In genomic region chr5:34498582-34498981, GRCh38 we compare ENCODE assay signal across 10 cellular contexts.
DNase-seq lines count a peak whose midpoint lies in the region; ATAC-seq, FAIRE-seq and TF ChIP-seq lines count a peak whose summit lies in the region.
"Had no signal": no experiment of that assay in that cellular context is flagged by ENCODE, and none has a peak within 500 bp of the region (broad histone marks: within the 10 kb centered on the region; RNA-seq: fewer than 3 reads in every experiment).

No MANE protein-coding gene starts in this region.

- no peak for TF ChIP-seq CTCF in astrocyte (IDR thresholded peaks at IDR 0.05; ENCODE audit: insufficient read depth, low read depth, low read length)
- no peak for TF ChIP-seq CTCF in upper lobe of left lung (IDR thresholded peaks at IDR 0.05)
- no peak for TF ChIP-seq CTCF in GM13977 (IDR thresholded peaks at IDR 0.05; ENCODE audit: extremely low read depth, insufficient read depth, missing control alignments)

- peak overlapping the region; percentile 76 for H3K4me2 ChIP-seq in astrocyte (ENCODE audit: low read length)

- intact Hi-C loops in cardiac septum (cut with DNase I), result no loop called here

- ATAC-seq in upper lobe of left lung (ENCODE audit: low FRiP score in 2 of 2) (peak in 1 of 2 donors; percentile 15), GM18861 (IDR thresholded peaks at IDR 0.05; ENCODE audit: unreplicated experiment) (no peak)

- H3K4me3 Mint-ChIP-seq in activated T-cell treated with anti-CD3 and anti-CD28 coated beads, Interleukin-2, amount 50 U/mL, for 24 hours, result no peak overlapping the region
- H3K4me3 Mint-ChIP-seq in astrocyte (ENCODE audit: unreplicated experiment), result no peak overlapping the region

- no peak for TF ChIP-seq POLR2A in upper lobe of left lung (IDR thresholded peaks at IDR 0.05)

- H3K27ac ChIP-seq in astrocyte (ENCODE audit: low read depth, low read length) (peak overlapping the region; percentile 87), mucosa of rectum (ENCODE audit: low read depth in 2 of 2, low read length in 2 of 2) (peak overlapping the region; percentile 34 to 54), upper lobe of left lung (peak overlapping the region; percentile 42 to 84 (median 58))

- peaks cover 41% of the 10 kb centered on the region for H3K27me3 Mint-ChIP-seq in activated T-cell treated with anti-CD3 and anti-CD28 coated beads, Interleukin-2, amount 50 U/mL, for 24 hours
- no peaks in the 10 kb centered on the region for H3K27me3 Mint-ChIP-seq in astrocyte (ENCODE audit: low read depth, unreplicated experiment)

- in situ Hi-C loops in GM13977 (cut with MboI; ENCODE audit: low pct_unique_long_range_greater_than_20kb, low sequenced_read_pairs, unreplicated experiment), result no loop called here

- no peaks in the 10 kb centered on the region for H3K27me3 ChIP-seq in astrocyte (ENCODE audit: insufficient read depth, low read length)
- no peaks in the 10 kb centered on the region for H3K27me3 ChIP-seq in mucosa of rectum (ENCODE audit: control insufficient read depth in 2 of 2, insufficient read depth in 2 of 2, low read length in 2 of 2)
- H3K27me3 ChIP-seq in upper lobe of left lung, result no peaks in the 10 kb centered on the region

- H3K4me1 Mint-ChIP-seq in activated T-cell treated with anti-CD3 and anti-CD28 coated beads, Interleukin-2, amount 50 U/mL, for 24 hours (ENCODE audit: low read depth), result peaks cover 14% of the 10 kb centered on the region
- H3K4me1 Mint-ChIP-seq in astrocyte (ENCODE audit: low read depth, unreplicated experiment), result peaks cover 26% of the 10 kb centered on the region

- no peak for FAIRE-seq in astrocyte (lab: Jason Lieb, UNC)

- peaks cover 24% of the 10 kb centered on the region for H3K4me1 ChIP-seq in astrocyte (ENCODE audit: insufficient read depth, low read length)
- H3K4me1 ChIP-seq in mucosa of rectum (ENCODE audit: control insufficient read depth in 2 of 2, insufficient read depth in 2 of 2, low read length in 2 of 2), result peaks cover 0 to 3% of the 10 kb centered on the region in 2 donors
- H3K4me1 ChIP-seq in upper lobe of left lung, result peaks cover 19 to 49% (median 33%) of the 10 kb centered on the region in 4 donors

- H3K4me3 ChIP-seq in astrocyte (ENCODE audit: insufficient read depth, low read depth, low read length), result no peak overlapping the region
- no peak overlapping the region for H3K4me3 ChIP-seq in mucosa of rectum (ENCODE audit: low read length in 2 of 2)
- H3K4me3 ChIP-seq in upper lobe of left lung, result no peak overlapping the region

- H3K79me2 ChIP-seq in astrocyte (ENCODE audit: insufficient read depth, low read length), result no peaks in the 10 kb centered on the region

- H3K9me3 ChIP-seq in astrocyte (ENCODE audit: insufficient read depth, low read depth, low read length) (peaks cover 3% of the 10 kb centered on the region), mucosa of rectum (ENCODE audit: control insufficient read depth in 2 of 2, low read length in 2 of 2) (no peaks in the 10 kb centered on the region), upper lobe of left lung (no peaks in the 10 kb centered on the region)

- no peak for DNase-seq in activated T-cell treated with anti-CD3 and anti-CD28 coated beads, Interleukin-2, amount 50 U/mL, for 24 hours
- DNase-seq in activated T-cell treated with anti-CD3 and anti-CD28 coated beads for 4 hours (no peak), astrocyte (ENCODE audit: low read depth) (no peak), upper lobe of left lung (no peak), GM13977 (ENCODE audit: low spot score) (no peak), cardiac septum (ENCODE audit: low spot score) (no peak)
- DNase-seq: GDM1, NCI-H774 had no signal

- WGBS in upper lobe of left lung, 2 donors, result 39 to 58% methylated on average over 4 of the region's 4 CpGs

- H3K9ac ChIP-seq in astrocyte (ENCODE audit: low read length) (peak overlapping the region; percentile 78), mucosa of rectum (ENCODE audit: low read depth in 1 of 2, low read length in 2 of 2) (no peak overlapping the region)

- H3K9me3 Mint-ChIP-seq in activated T-cell treated with anti-CD3 and anti-CD28 coated beads, Interleukin-2, amount 50 U/mL, for 24 hours, result no peaks in the 10 kb centered on the region
- H3K9me3 Mint-ChIP-seq in astrocyte (ENCODE audit: unreplicated experiment), result peaks cover 7% of the 10 kb centered on the region

- H3K36me3 ChIP-seq in astrocyte (ENCODE audit: insufficient read depth, low read length), result no peaks in the 10 kb centered on the region
- no peaks in the 10 kb centered on the region for H3K36me3 ChIP-seq in mucosa of rectum (ENCODE audit: control insufficient read depth in 2 of 2, insufficient read depth in 2 of 2, low read length in 2 of 2)
- H3K36me3 ChIP-seq in upper lobe of left lung, result no peaks in the 10 kb centered on the region

- peak overlapping the region; percentile 91 for H3K27ac Mint-ChIP-seq in activated T-cell treated with anti-CD3 and anti-CD28 coated beads, Interleukin-2, amount 50 U/mL, for 24 hours
- H3K27ac Mint-ChIP-seq in astrocyte (ENCODE audit: unreplicated experiment), result peak overlapping the region; percentile 88

- peak overlapping the region; percentile 77 for H2AFZ ChIP-seq in astrocyte (ENCODE audit: low read depth, low read length)

- no peaks in the 10 kb centered on the region for H3K36me3 Mint-ChIP-seq in activated T-cell treated with anti-CD3 and anti-CD28 coated beads, Interleukin-2, amount 50 U/mL, for 24 hours (ENCODE audit: low read depth)
- H3K36me3 Mint-ChIP-seq in astrocyte (ENCODE audit: low read depth, unreplicated experiment), result no peaks in the 10 kb centered on the region

- H4K20me1 ChIP-seq in astrocyte (ENCODE audit: insufficient read depth, low read length), result no peaks in the 10 kb centered on the region

- TF ChIP-seq EP300 in upper lobe of left lung (IDR thresholded peaks at IDR 0.05), result no peak
